Comparison of ENCODE assay signal across 8 cellular contexts in genomic region chr11:129372609-129373488, GRCh38. TPM values are rescaled to one million over a fixed set of nuclear protein-coding genes. Genes with fewer than 3 reads are reported as not detected.
DNase-seq lines count a peak whose midpoint lies in the region; ATAC-seq, FAIRE-seq and TF ChIP-seq lines count a peak whose summit lies in the region.

No MANE protein-coding gene starts in this region.

- DNase-seq in CD4-positive, alpha-beta memory T cell = no peak
- DNase-seq in PC-9 = peak; percentile 12 to 13
- DNase-seq in epithelial cell of proximal tubule (ENCODE audit: low read depth) = no peak
- peak; percentile 31 for DNase-seq in neuronal stem cell (ENCODE audit: low spot score)
- no peak for DNase-seq in urothelium cell line (ENCODE audit: low spot score)
- no peak for DNase-seq in aorta
- no peak for DNase-seq in G401 (ENCODE audit: low spot score)

- no peak overlapping the region for H2AK5ac ChIP-seq in neuronal stem cell (ENCODE audit: low read depth, low read length)

- no peaks in the 10 kb centered on the region for H3K79me1 ChIP-seq in neuronal stem cell (ENCODE audit: low read depth, low read length)

- H3K4ac ChIP-seq in neuronal stem cell (ENCODE audit: low read length) = no peak overlapping the region

- no CpG with 5 or more reads among the region's 77 CpGs for WGBS in neuronal stem cell (ENCODE audit: extremely low coverage in 2 of 2, insufficient read length in 2 of 2, insufficient replicate concordance in 1 of 2), 2 donors
- 2% methylated on average over 70 to 77 of the region's 77 CpGs for WGBS in aorta, 2 donors

- H3K4me3 Mint-ChIP-seq in CD4-positive, alpha-beta memory T cell = peak overlapping the region in 7 of 8 donors; percentile 49 to 86 (median 77)

- ATAC-seq in HG03439 (IDR thresholded peaks at IDR 0.05; ENCODE audit: unreplicated experiment) = no peak
- ATAC-seq in aorta (ENCODE audit: low FRiP score) = no peak

- peaks cover 11 to 39% (median 25%) of the 10 kb centered on the region in 4 donors for H3K4me1 Mint-ChIP-seq in CD4-positive, alpha-beta memory T cell

- no peak overlapping the region for H3K27ac Mint-ChIP-seq in CD4-positive, alpha-beta memory T cell

- BruUV-seq in PC-9 (replicated peaks; lab: Mats Ljungman, UMichigan) = no TSS peak

- peak overlapping the region; percentile 53 for H2BK5ac ChIP-seq in neuronal stem cell (ENCODE audit: low read length)

- intact Hi-C loops in CD4-positive, alpha-beta memory T cell (cut with micrococcal nuclease) = no loop called here
- intact Hi-C loops in PC-9 (cut with micrococcal nuclease; ENCODE audit: unreplicated experiment) = loop anchor here (5.0 to 10.0 kb wide), 2 partner anchors 132 to 486 kb away; no protein-coding TSS in a partner anchor
- intact Hi-C loops in aorta (cut with DNase I) = no loop called here

- peak overlapping the region; percentile 61 for H3K18ac ChIP-seq in neuronal stem cell (ENCODE audit: low read length)

- no peak overlapping the region for H3K9ac ChIP-seq in neuronal stem cell (ENCODE audit: low read depth, low read length, poor library complexity)

- H3K4me2 ChIP-seq in PC-9 (peak overlapping the region; percentile 99; the same call in 1 of the 2 replicates), neuronal stem cell (ENCODE audit: insufficient read depth, low read length, poor library complexity, severe bottlenecking) (peak overlapping the region; percentile 39)

- FAIRE-seq in urothelium cell line (lab: Jason Lieb, UNC) = no peak

- CTCF ChIA-PET in CD4-positive, alpha-beta memory T cell (lab: Charles Lee; ENCODE audit: partially characterized antibody) = no interaction called here
- CTCF ChIA-PET in PC-9 (lab: Charles Lee) = no interaction called here

- H4K20me1 ChIP-seq in PC-9 (ENCODE audit: insufficient read depth) = no peaks in the 10 kb centered on the region

- no peaks in the 10 kb centered on the region for H3K36me3 ChIP-seq in CD4-positive, alpha-beta memory T cell (ENCODE audit: insufficient read depth, low read length)
- H3K36me3 ChIP-seq in PC-9 (ENCODE audit: low read depth) = no peaks in the 10 kb centered on the region
- H3K36me3 ChIP-seq in neuronal stem cell (replicated peaks in 1 of 2; ENCODE audit: control insufficient read depth in 2 of 2, insufficient read depth in 2 of 2, low read length in 2 of 2) = no peaks in the 10 kb centered on the region
- H3K36me3 ChIP-seq in aorta (ENCODE audit: control insufficient read depth in 1 of 2, insufficient read depth in 2 of 2, low read length in 1 of 2) = no peaks in the 10 kb centered on the region

- POLR2A ChIA-PET in CD4-positive, alpha-beta memory T cell (lab: Charles Lee; ENCODE audit: partially characterized antibody) = no interaction called here
- POLR2A ChIA-PET in PC-9 (lab: Charles Lee; ENCODE audit: unreplicated experiment) = no interaction called here

- no peak overlapping the region for H3K27ac ChIP-seq in CD4-positive, alpha-beta memory T cell (ENCODE audit: low read depth, low read length)
- H3K27ac ChIP-seq in PC-9 (no peak overlapping the region), neuronal stem cell (replicated peaks; ENCODE audit: low read length) (no peak overlapping the region), aorta (ENCODE audit: low read depth in 1 of 2, low read length in 2 of 2) (no peak overlapping the region)

- no peaks in the 10 kb centered on the region for H3K9me2 ChIP-seq in PC-9 (ENCODE audit: insufficient read depth)

- peaks cover 59 to 69% of the 10 kb centered on the region in 2 donors for H3K27me3 Mint-ChIP-seq in CD4-positive, alpha-beta memory T cell

- peaks cover 16% of the 10 kb centered on the region for H3K27me3 ChIP-seq in CD4-positive, alpha-beta memory T cell (ENCODE audit: insufficient read depth, low read length)
- H3K27me3 ChIP-seq in PC-9 (ENCODE audit: insufficient read depth, low read depth) = peaks cover 9% of the 10 kb centered on the region; the same call in 1 of the 2 replicates
- peaks cover 40 to 100% (median 71%) of the 10 kb centered on the region in 3 experiments for H3K27me3 ChIP-seq in neuronal stem cell (ENCODE audit: control insufficient read depth in 3 of 3, insufficient read depth in 3 of 3, low read depth in 1 of 3, low read length in 3 of 3)
- no peaks in the 10 kb centered on the region for H3K27me3 ChIP-seq in aorta (ENCODE audit: control insufficient read depth in 1 of 2, insufficient read depth in 2 of 2, low read length in 1 of 2)

- in situ Hi-C loops in G401 (cut with HindIII; ENCODE audit: low sequenced_read_pairs) = no loop called here

- peaks cover 17% of the 10 kb centered on the region for H3K79me2 ChIP-seq in PC-9 (ENCODE audit: low read depth)

- H3K9me3 Mint-ChIP-seq in CD4-positive, alpha-beta memory T cell = no peaks in the 10 kb centered on the region

- H2BK15ac ChIP-seq in neuronal stem cell (ENCODE audit: low read length) = no peak overlapping the region

- H2BK12ac ChIP-seq in neuronal stem cell (ENCODE audit: low read length) = no peak overlapping the region

- H4K8ac ChIP-seq in neuronal stem cell (ENCODE audit: low read depth, low read length) = no peak overlapping the region

- peaks cover 16% of the 10 kb centered on the region for H3K4me1 ChIP-seq in CD4-positive, alpha-beta memory T cell (ENCODE audit: insufficient read depth, low read length)
- peaks cover 31% of the 10 kb centered on the region for H3K4me1 ChIP-seq in PC-9 (replicated peaks; ENCODE audit: insufficient read depth)
- peaks cover 4 to 10% of the 10 kb centered on the region in 2 donors for H3K4me1 ChIP-seq in neuronal stem cell (ENCODE audit: control insufficient read depth in 2 of 2, insufficient read depth in 1 of 2, low read depth in 1 of 2, low read length in 2 of 2)
- H3K4me1 ChIP-seq in aorta (ENCODE audit: control insufficient read depth in 1 of 2, insufficient read depth in 2 of 2, low read length in 2 of 2) = no peaks in the 10 kb centered on the region

- no peaks in the 10 kb centered on the region for H3K9me3 ChIP-seq in CD4-positive, alpha-beta memory T cell (ENCODE audit: control insufficient read depth in 1 of 2, low read length in 2 of 2)
- H3K9me3 ChIP-seq in PC-9 (ENCODE audit: insufficient read depth, low read depth) = no peaks in the 10 kb centered on the region
- no peaks in the 10 kb centered on the region for H3K9me3 ChIP-seq in neuronal stem cell (replicated peaks in 1 of 2; ENCODE audit: control insufficient read depth in 2 of 2, insufficient read depth in 1 of 2, low read depth in 1 of 2, low read length in 2 of 2)
- no peaks in the 10 kb centered on the region for H3K9me3 ChIP-seq in aorta (ENCODE audit: control insufficient read depth, low read length)

- peaks cover 23% of the 10 kb centered on the region; the same call in 1 of the 2 replicates for H3F3A ChIP-seq in PC-9 (ENCODE audit: insufficient read depth, low read depth)

- H3K4me3 ChIP-seq in CD4-positive, alpha-beta memory T cell (ENCODE audit: low read length in 2 of 2) = no peak overlapping the region
- H3K4me3 ChIP-seq in PC-9 (no peak overlapping the region), epithelial cell of proximal tubule (ENCODE audit: low read depth, low read length) (peak overlapping the region; percentile 68), neuronal stem cell (ENCODE audit: low read length in 2 of 2) (no peak overlapping the region), aorta (ENCODE audit: low read length in 2 of 2) (peak overlapping the region in 1 of 2 donors; percentile 16)

- no peak for TF ChIP-seq CTCF in PC-9 (conservative IDR thresholded peaks at IDR 0.05)
- TF ChIP-seq CTCF in epithelial cell of proximal tubule (conservative IDR thresholded peaks at IDR 0.05; ENCODE audit: low read depth, low read length) = no peak

- peak overlapping the region; percentile 27 for H3K23ac ChIP-seq in neuronal stem cell (ENCODE audit: low read depth, low read length, poor library complexity)

- no peak overlapping the region for H2BK120ac ChIP-seq in neuronal stem cell (ENCODE audit: low read depth, low read length)

- no peaks in the 10 kb centered on the region for H3K36me3 Mint-ChIP-seq in CD4-positive, alpha-beta memory T cell

- no peak overlapping the region for H3K14ac ChIP-seq in neuronal stem cell (ENCODE audit: low read length)

- H2AFZ ChIP-seq in PC-9 (no peak overlapping the region), neuronal stem cell (ENCODE audit: low read length) (peak overlapping the region; percentile 71)

- no peak overlapping the region for H4K91ac ChIP-seq in neuronal stem cell (ENCODE audit: low read depth, low read length, poor library complexity)

RNA-seq across cellular contexts. Expression of gene BARX2, which starts 2.8 kb away (rescaled TPM):
- total RNA-seq in CD4-positive, alpha-beta memory T cell = not detected
- polyA plus RNA-seq in CD4-positive, alpha-beta memory T cell = not detected
- total RNA-seq in PC-9 (2021) = 13.4 and 16.5 TPM in 2 replicates
- total RNA-seq in epithelial cell of proximal tubule = 0.22 and 0.40 TPM in 2 replicates
- not detected for polyA plus RNA-seq in neuronal stem cell (2013, experiment 1 of 2)
- not detected for polyA plus RNA-seq in neuronal stem cell (2013, experiment 2 of 2)
- not detected for total RNA-seq in aorta
- 1 to 10 TPM in 1 of 2 donors, under 1 TPM in 1; 0.05 to 1.5 TPM for polyA plus RNA-seq in aorta
- not detected in 2 replicates for total RNA-seq in G401 (2014; rRNA removed; shearing (Covaris generic))

Comparison
In these comparisons a context has a peak if more than half of its experiments do, and no peak if none do; other contexts are left out.
1. DNase-seq: peak in PC-9 (2 of 2) and neuronal stem cell (single experiment); none in CD4-positive, alpha-beta memory T cell (0 of 5), epithelial cell of proximal tubule (single experiment), urothelium cell line (single experiment), aorta (0 of 2) and G401 (single experiment).
2. RNA of gene BARX2, which starts 2.8 kb away (total RNA-seq): 13.4 to 16.5 TPM in PC-9; 0.22 to 0.40 TPM in epithelial cell of proximal tubule, not detected in CD4-positive, alpha-beta memory T cell, not detected in aorta and not detected in G401; every median in the first group is over 10 times any median in the second.